In the genomic region with DNA sequence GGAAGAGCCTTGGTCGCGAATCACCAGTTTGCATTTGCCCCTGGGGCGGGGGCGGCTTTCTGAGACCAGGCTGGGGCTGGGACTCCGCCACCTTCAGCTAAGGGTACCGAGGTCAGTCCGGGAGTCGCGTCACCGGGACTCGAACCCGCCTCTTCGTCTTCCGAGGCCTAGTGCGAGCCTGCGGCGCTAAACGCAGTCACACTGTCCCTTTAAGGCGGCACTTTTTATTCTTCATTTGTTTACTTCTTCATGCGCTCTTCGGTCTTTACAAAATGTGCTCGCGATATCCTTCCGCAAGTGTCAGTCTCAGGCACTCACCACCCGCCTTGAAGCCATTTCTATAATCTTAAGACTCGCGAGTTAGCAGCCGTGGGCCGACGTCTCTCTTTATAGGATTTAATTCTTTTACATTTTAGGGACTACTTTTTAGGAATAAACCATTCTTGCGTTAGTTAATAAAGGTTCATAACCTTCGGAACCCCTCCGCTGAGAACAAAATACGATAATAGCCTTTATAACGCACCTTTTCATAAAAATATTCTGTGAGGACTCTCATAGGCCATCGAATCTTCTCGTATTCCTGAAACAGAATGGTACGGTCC, we compare ENCODE assay signal across 8 cellular contexts. TPM values are rescaled to one million over a fixed set of nuclear protein-coding genes. Genes with fewer than 3 reads are reported as not detected.
DNase-seq lines count a peak whose midpoint lies in the region; ATAC-seq and TF ChIP-seq lines count a peak whose summit lies in the region.

No MANE protein-coding gene starts in this region.

- TF ChIP-seq CTCF in CD14-positive monocyte (IDR thresholded peaks at IDR 0.05) (no peak), coronary artery (IDR thresholded peaks at IDR 0.05) (no peak)

- peaks cover 0 to 2% (median 0%) of the 10 kb centered on the region in 3 donors for H3K27me3 Mint-ChIP-seq in CD14-positive monocyte (ENCODE audit: low read depth in 3 of 3)

- peak; percentile 19 for ATAC-seq in HG02885 (IDR thresholded peaks at IDR 0.05; ENCODE audit: poor library complexity, unreplicated experiment)
- peak; percentile 25 for ATAC-seq in left lobe of liver
- ATAC-seq in HG03520 (IDR thresholded peaks at IDR 0.05; ENCODE audit: unreplicated experiment) = no peak

- DNase-seq in CD14-positive monocyte (ENCODE audit: low spot score) (peak; percentile 77), NCI-H510A treated with DMSO at 0.1 percent for 48 hours (lab: John Stamatoyannopoulos, UW) (peak; percentile 97), coronary artery (ENCODE audit: low spot score) (peak; percentile 90), left lobe of liver (ENCODE audit: low spot score) (peak; percentile 86)
- peak; percentile 70 to 77 for DNase-seq in activated CD4-positive, alpha-beta T cell treated with anti-CD3 and anti-CD28 coated beads for 4 hours
- DNase-seq in stimulated activated CD4-positive, alpha-beta T cell treated with anti-CD3 and anti-CD28 coated beads, Interleukin-2, amount 100 ng/mL, for 24 hours = peak; percentile 82 to 83

- peak overlapping the region; percentile 88 to 97 for H3K4me3 Mint-ChIP-seq in CD14-positive monocyte

- peak overlapping the region; percentile 97 to 100 (median 99) for H3K27ac Mint-ChIP-seq in CD14-positive monocyte

- intact Hi-C loops in CD14-positive monocyte (cut with micrococcal nuclease) = loop anchor here (1.0 to 10.0 kb wide), 4 partner anchors 13 to 167 kb away; a partner anchor contains a TSS

- H3K27ac ChIP-seq in coronary artery = peak overlapping the region; percentile 96 to 99

- H3K4me1 Mint-ChIP-seq in CD14-positive monocyte = peaks cover 53% of the 10 kb centered on the region

- no peaks in the 10 kb centered on the region for H3K9me3 Mint-ChIP-seq in CD14-positive monocyte

- no peaks in the 10 kb centered on the region for H3K36me3 Mint-ChIP-seq in CD14-positive monocyte

- peak overlapping the region; percentile 85 for H3K4me3 ChIP-seq in coronary artery

RNA-seq across cellular contexts. Expression of a gene that starts 0.6 kb away (rescaled TPM):
- 1 to 10 TPM; 2.2 to 2.5 TPM for polyA plus RNA-seq in CD14-positive monocyte
- 29.3 TPM for total RNA-seq in left lobe of liver

RNA-seq across cellular contexts. Expression of a gene that starts 12.2 kb away (rescaled TPM):
- polyA plus RNA-seq in CD14-positive monocyte = 1 to 10 TPM; 4.8 to 6.2 TPM
- total RNA-seq in left lobe of liver = 90.3 TPM

RNA-seq across cellular contexts. Expression of a gene that starts 14.0 kb away (rescaled TPM):
- 1 to 10 TPM; 2.5 to 2.9 TPM for polyA plus RNA-seq in CD14-positive monocyte
- total RNA-seq in left lobe of liver = 14.2 TPM

RNA-seq across cellular contexts. Expression of a gene that starts 15.4 kb away (rescaled TPM):
- polyA plus RNA-seq in CD14-positive monocyte = 1 to 10 TPM in 1 of 2 donors, under 1 TPM in 1; 0.97 to 2.5 TPM
- total RNA-seq in left lobe of liver = 3.4 TPM
